ENCODE assay signal across 8 cellular contexts in the genomic region with DNA sequence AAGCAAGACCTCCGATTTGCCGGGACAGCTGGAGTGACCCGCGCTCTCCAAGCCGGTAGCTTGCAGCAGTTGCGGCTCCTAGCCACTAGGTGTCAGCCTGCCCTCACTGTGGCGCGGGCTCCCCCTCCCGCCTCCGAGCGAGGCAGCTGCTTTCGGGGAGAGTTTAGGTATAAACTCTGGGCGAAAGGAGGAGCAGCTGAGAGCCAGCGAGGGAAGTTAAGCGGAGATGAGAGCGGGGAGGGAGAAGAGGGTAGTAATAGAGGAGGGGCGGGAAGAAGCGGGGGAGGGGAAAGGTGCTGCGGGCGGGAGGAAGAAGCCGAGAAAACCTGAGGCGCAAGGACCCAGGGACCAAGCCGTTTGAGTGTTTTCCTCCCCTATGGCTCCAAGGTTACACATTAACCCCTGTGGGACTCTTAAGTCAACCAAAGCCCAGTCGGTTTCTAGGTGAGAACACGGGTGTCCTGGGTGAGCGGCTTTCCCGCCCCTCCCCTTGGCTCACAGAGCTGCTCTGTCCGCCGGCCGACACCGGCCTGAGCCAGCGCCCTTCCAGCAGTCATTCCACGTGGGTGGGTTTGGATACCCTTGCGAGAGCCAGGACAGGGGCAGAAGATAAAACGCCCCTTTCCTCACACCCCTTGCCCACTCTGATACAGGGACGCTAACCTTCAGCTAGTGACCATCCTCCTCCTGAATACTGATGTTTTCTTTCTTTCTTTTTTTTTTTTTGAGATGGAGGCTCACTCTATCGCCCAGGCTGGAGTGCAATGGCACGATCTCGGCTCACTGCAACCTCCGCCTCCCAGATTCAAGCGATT. TPM values are rescaled to one million over a fixed set of nuclear protein-coding genes. Genes with fewer than 3 reads are reported as not detected.
DNase-seq lines count a peak whose midpoint lies in the region; ATAC-seq and FAIRE-seq lines count a peak whose summit lies in the region.

No MANE protein-coding gene starts in this region.

- H3K9me3 ChIP-seq in endocrine pancreas (ENCODE audit: control insufficient read depth, low read length) (no peaks in the 10 kb centered on the region), mesodermal cell (ENCODE audit: control insufficient read depth, low read length) (no peaks in the 10 kb centered on the region)

- 0% methylated on average over 23 to 31 of the region's 41 CpGs for WGBS in mesodermal cell (ENCODE audit: insufficient coverage in 2 of 2), 2 experiments

- H3K4me1 ChIP-seq in endocrine pancreas (ENCODE audit: control insufficient read depth, insufficient read depth, low read length): peaks cover 6% of the 10 kb centered on the region
- peaks cover 34% of the 10 kb centered on the region for H3K4me1 ChIP-seq in mesodermal cell (ENCODE audit: control insufficient read depth, insufficient read depth, low read length, poor library complexity, severe bottlenecking)

- peak overlapping the region; percentile 86 for H3K27ac ChIP-seq in mesodermal cell (ENCODE audit: low read depth, low read length, severe bottlenecking)

- H3K36me3 ChIP-seq in endocrine pancreas (ENCODE audit: control insufficient read depth, insufficient read depth, low read length): peaks cover 2% of the 10 kb centered on the region
- H3K36me3 ChIP-seq in mesodermal cell (ENCODE audit: control insufficient read depth, insufficient read depth, low read length): peaks cover 26% of the 10 kb centered on the region

- peak; percentile 22 for ATAC-seq in GM19468 (IDR thresholded peaks at IDR 0.05; ENCODE audit: extremely low read depth, unreplicated experiment)

- no peaks in the 10 kb centered on the region for H3K27me3 ChIP-seq in endocrine pancreas (ENCODE audit: control insufficient read depth, insufficient read depth, low read length)

- peak; percentile 94 for FAIRE-seq in HTR-8/SVneo (lab: Jason Lieb, UNC)

- H3K4me3 ChIP-seq in endocrine pancreas (ENCODE audit: control insufficient read depth, insufficient read depth, low read length) (no peak overlapping the region), mesodermal cell (ENCODE audit: extremely low read depth, insufficient read depth, low read length, poor library complexity, severe bottlenecking) (peak overlapping the region; percentile 65)

- H3K9ac ChIP-seq in endocrine pancreas (ENCODE audit: control insufficient read depth, insufficient read depth, low read length): peak overlapping the region; percentile 45

- DNase-seq in COLO668 (lab: John Stamatoyannopoulos, UW; ENCODE audit: unreplicated experiment) (peak; percentile 87), HTR-8/SVneo (ENCODE audit: insufficient read length, low spot score) (peak; percentile 94), NOMO-1 treated with DMSO at 0.1 percent for 48 hours (lab: John Stamatoyannopoulos, UW; ENCODE audit: unreplicated experiment) (peak; percentile 93)
- DNase-seq in activated CD8-positive, alpha-beta memory T cell treated with anti-CD3 and anti-CD28 coated beads, Interleukin-2, amount 50 U/mL, for 1 hour (ENCODE audit: extremely low read depth): peak; percentile 62
- peak; percentile 79 to 82 for DNase-seq in stimulated activated CD8-positive, alpha-beta memory T cell treated with anti-CD3 and anti-CD28 coated beads, Interleukin-15, amount 100 ng/mL, for 4 hours (ENCODE audit: low read depth in 2 of 2)

RNA-seq across cellular contexts. Expression of a gene that starts 1.1 kb away (rescaled TPM):
- 6.0 TPM for polyA plus RNA-seq in mesodermal cell (2013, experiment 1 of 2)
- 8.9 TPM for polyA plus RNA-seq in mesodermal cell (2013, experiment 2 of 2)

RNA-seq across cellular contexts. Expression of a gene that starts 1.5 kb away (rescaled TPM):
- 4.8 TPM for polyA plus RNA-seq in mesodermal cell (2013, experiment 1 of 2)
- 5.7 TPM for polyA plus RNA-seq in mesodermal cell (2013, experiment 2 of 2)

RNA-seq across cellular contexts. Expression of a gene that starts 7.3 kb away (rescaled TPM):
- polyA plus RNA-seq in mesodermal cell (2013, experiment 1 of 2): 2,457 TPM
- 2,483 TPM for polyA plus RNA-seq in mesodermal cell (2013, experiment 2 of 2)

RNA-seq across cellular contexts. Expression of a gene that starts 9.5 kb away (rescaled TPM):
- polyA plus RNA-seq in mesodermal cell (2013, experiment 1 of 2): 209 TPM
- 185 TPM for polyA plus RNA-seq in mesodermal cell (2013, experiment 2 of 2)

RNA-seq across cellular contexts. Expression of a gene that starts 15.4 kb away (rescaled TPM):
- 13.1 TPM for polyA plus RNA-seq in mesodermal cell (2013, experiment 1 of 2)
- polyA plus RNA-seq in mesodermal cell (2013, experiment 2 of 2): 11.7 TPM
